1 cellular context compared by ENCODE assay signal in genomic region chr17:76487451-76488192, GRCh38.
A peak's percentile ranks its signal among the peaks of the same experiment; 100 is the strongest.
TF ChIP-seq lines count a peak whose summit lies in the region.

No MANE protein-coding gene starts in this region.

TF ChIP-seq in K562, 482 proteins besides CTCF, POLR2A, EP300 and RAD21:
- TF ChIP-seq BCOR (IDR thresholded peaks at IDR 0.05) (peak; percentile 67; the same call in 1 of the 2 replicates), ZNF280A (IDR thresholded peaks at IDR 0.05; ENCODE audit: low read depth, partially characterized antibody) (no peak), KDM1A (IDR thresholded peaks at IDR 0.05) (peak in 1 of 2 experiments; percentile 49; a peak in 1 of 4 replicates), TARDBP (IDR thresholded peaks at IDR 0.05) (no peak), LARP7 (IDR thresholded peaks at IDR 0.05) (no peak), E2F4 (CRISPR knock-in tag; IDR thresholded peaks at IDR 0.05; ENCODE audit: low read depth) (no peak), FIP1L1 (IDR thresholded peaks at IDR 0.05; ENCODE audit: low read depth, low read length, poor library complexity, severe bottlenecking) (no peak), ZC3H8 (IDR thresholded peaks at IDR 0.05) (no peak), ZNF717 (CRISPR knock-in tag; IDR thresholded peaks at IDR 0.05) (no peak), XRCC5 (IDR thresholded peaks at IDR 0.05; ENCODE audit: low read depth, low read length) (no peak)
